8 cellular contexts compared by ENCODE assay signal in the genomic region with DNA sequence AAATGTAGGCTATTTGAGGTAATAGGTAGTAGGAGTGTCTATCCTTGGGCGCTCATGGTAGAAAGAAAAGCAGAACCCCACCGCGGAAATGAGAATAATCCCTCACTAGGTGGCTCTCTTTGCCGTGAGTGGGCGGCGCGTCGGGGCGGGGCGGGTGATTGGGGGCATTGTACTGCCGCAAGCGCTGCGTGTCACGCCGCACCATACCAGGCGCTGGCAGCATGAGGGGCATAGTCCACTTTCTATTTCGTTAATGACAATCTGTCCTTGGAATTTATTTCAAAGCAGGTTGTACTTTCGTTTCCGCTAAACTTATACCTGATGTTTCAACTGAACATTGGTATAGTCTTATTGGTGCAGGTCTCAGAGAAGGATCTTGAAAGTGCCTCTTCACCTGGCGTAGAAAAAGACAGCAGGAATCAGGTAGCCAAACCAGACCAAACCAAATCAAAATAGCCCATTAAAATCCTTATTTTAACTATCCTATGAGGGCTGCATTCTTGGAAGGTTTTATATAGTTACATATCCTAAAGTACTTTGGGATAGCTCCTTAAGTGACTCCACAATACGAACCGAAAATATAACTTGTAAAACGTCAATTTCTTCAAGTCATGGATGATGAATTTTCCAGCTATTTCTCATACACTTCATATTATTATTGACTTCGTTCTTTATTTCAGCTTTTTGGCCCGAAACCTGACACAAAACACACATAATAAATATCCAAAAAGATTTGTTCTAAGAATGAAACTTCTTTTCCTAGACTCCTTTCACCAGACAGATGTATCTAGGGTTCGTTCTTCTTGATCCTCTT. TPM values are rescaled to one million over a fixed set of nuclear protein-coding genes. Genes with fewer than 3 reads are reported as not detected.
A peak's percentile ranks its signal among the peaks of the same experiment; 100 is the strongest.
DNase-seq lines count a peak whose midpoint lies in the region; ATAC-seq and TF ChIP-seq lines count a peak whose summit lies in the region.

No MANE protein-coding gene starts in this region.

- TF ChIP-seq CTCF in LNCaP clone FGC (IDR thresholded peaks at IDR 0.05; ENCODE audit: control insufficient read depth, extremely low read depth, insufficient read depth), result peak; percentile 70

- peak; percentile 53 for DNase-seq in DMS 273 treated with DMSO at 0.1 percent for 48 hours (lab: John Stamatoyannopoulos, UW)
- no peak for DNase-seq in LNCaP clone FGC (ENCODE audit: low read depth)
- DNase-seq in RPMI8226, result peak; percentile 96
- peak; percentile 66 for DNase-seq in fibroblast of peridontal ligament (ENCODE audit: extremely low read depth)
- DNase-seq in natural killer cell treated with Interleukin-12 subunit alpha and Interleukin-12 subunit beta and Interleukin-15 and Interleukin-18, amount 100 ng/mL, for 72 hours (ENCODE audit: low spot score), result peak; percentile 94
- peak; percentile 92 for DNase-seq in stimulated activated naive CD8-positive, alpha-beta T cell treated with anti-CD3 and anti-CD28 coated beads, Interleukin-15, Interleukin-2, amounts not matched to agents 100 U/mL and 50 U/mL, for 24 hours

- H3K9me3 Mint-ChIP-seq in activated T-helper 17 cell treated with anti-CD3 and anti-CD28 coated beads, Interleukin-2, amount 50 U/mL, for 72 hours, result no peaks in the 10 kb centered on the region
- no peaks in the 10 kb centered on the region for H3K9me3 Mint-ChIP-seq in natural killer cell treated with Interleukin-12 subunit alpha and Interleukin-12 subunit beta and Interleukin-15 and Interleukin-18, amount 100 ng/mL, for 72 hours

- peaks cover 3% of the 10 kb centered on the region for H3K27me3 Mint-ChIP-seq in activated T-helper 17 cell treated with anti-CD3 and anti-CD28 coated beads, Interleukin-2, amount 50 U/mL, for 72 hours
- peaks cover 12 to 13% of the 10 kb centered on the region in 2 donors for H3K27me3 Mint-ChIP-seq in natural killer cell treated with Interleukin-12 subunit alpha and Interleukin-12 subunit beta and Interleukin-15 and Interleukin-18, amount 100 ng/mL, for 72 hours

- no peak overlapping the region for H3K4me3 Mint-ChIP-seq in activated T-helper 17 cell treated with anti-CD3 and anti-CD28 coated beads, Interleukin-2, amount 50 U/mL, for 72 hours
- H3K4me3 Mint-ChIP-seq in natural killer cell treated with Interleukin-12 subunit alpha and Interleukin-12 subunit beta and Interleukin-15 and Interleukin-18, amount 100 ng/mL, for 72 hours, result peak overlapping the region; percentile 95

- peaks cover 12% of the 10 kb centered on the region for H3K4me1 Mint-ChIP-seq in activated T-helper 17 cell treated with anti-CD3 and anti-CD28 coated beads, Interleukin-2, amount 50 U/mL, for 72 hours
- peaks cover 23 to 35% of the 10 kb centered on the region in 2 donors for H3K4me1 Mint-ChIP-seq in natural killer cell treated with Interleukin-12 subunit alpha and Interleukin-12 subunit beta and Interleukin-15 and Interleukin-18, amount 100 ng/mL, for 72 hours (ENCODE audit: low read depth in 2 of 2)

- H3K4me3 ChIP-seq in LNCaP clone FGC (ENCODE audit: low read depth, low read length), result peak overlapping the region; percentile 86

- ATAC-seq in GM21786 (IDR thresholded peaks at IDR 0.05; ENCODE audit: unreplicated experiment), result peak; percentile 36
- ATAC-seq in activated T-helper 17 cell treated with anti-CD3 and anti-CD28 coated beads, Interleukin-2, amount 50 U/mL, for 72 hours (replicated peaks), result peak; percentile 43
- ATAC-seq in natural killer cell treated with Interleukin-12 subunit alpha and Interleukin-12 subunit beta and Interleukin-15 and Interleukin-18, amount 100 ng/mL, for 72 hours, result peak; percentile 59 to 63
- ATAC-seq in stimulated activated naive CD8-positive, alpha-beta T cell treated with anti-CD3 and anti-CD28 coated beads, Interleukin-15, Interleukin-2, amounts not matched to agents 100 U/mL and 50 U/mL, for 24 hours, result peak; percentile 47

- H3K36me3 Mint-ChIP-seq in activated T-helper 17 cell treated with anti-CD3 and anti-CD28 coated beads, Interleukin-2, amount 50 U/mL, for 72 hours (ENCODE audit: low read depth), result peaks cover 33% of the 10 kb centered on the region
- peaks cover 9% of the 10 kb centered on the region for H3K36me3 Mint-ChIP-seq in natural killer cell treated with Interleukin-12 subunit alpha and Interleukin-12 subunit beta and Interleukin-15 and Interleukin-18, amount 100 ng/mL, for 72 hours

- H3K27ac Mint-ChIP-seq in activated T-helper 17 cell treated with anti-CD3 and anti-CD28 coated beads, Interleukin-2, amount 50 U/mL, for 72 hours, result peak overlapping the region; percentile 97
- H3K27ac Mint-ChIP-seq in natural killer cell treated with Interleukin-12 subunit alpha and Interleukin-12 subunit beta and Interleukin-15 and Interleukin-18, amount 100 ng/mL, for 72 hours, result peak overlapping the region; percentile 98 to 99

RNA-seq across cellular contexts. Expression of a gene that starts 1.9 kb away (rescaled TPM):
- 10 to 100 TPM; 56.1 to 66.3 TPM for total RNA-seq in activated T-helper 17 cell treated with anti-CD3 and anti-CD28 coated beads, Interleukin-2, amount 50 U/mL, for 72 hours
- 10 to 100 TPM; 90.2 to 96.1 TPM for total RNA-seq in natural killer cell treated with Interleukin-12 subunit alpha and Interleukin-12 subunit beta and Interleukin-15 and Interleukin-18, amount 100 ng/mL, for 72 hours

RNA-seq across cellular contexts. Expression of a gene that starts 52.2 kb away (rescaled TPM):
- total RNA-seq in activated T-helper 17 cell treated with anti-CD3 and anti-CD28 coated beads, Interleukin-2, amount 50 U/mL, for 72 hours, result not detected
- total RNA-seq in natural killer cell treated with Interleukin-12 subunit alpha and Interleukin-12 subunit beta and Interleukin-15 and Interleukin-18, amount 100 ng/mL, for 72 hours, result not detected
